ENCODE assay signal across 9 cellular contexts in the genomic region with DNA sequence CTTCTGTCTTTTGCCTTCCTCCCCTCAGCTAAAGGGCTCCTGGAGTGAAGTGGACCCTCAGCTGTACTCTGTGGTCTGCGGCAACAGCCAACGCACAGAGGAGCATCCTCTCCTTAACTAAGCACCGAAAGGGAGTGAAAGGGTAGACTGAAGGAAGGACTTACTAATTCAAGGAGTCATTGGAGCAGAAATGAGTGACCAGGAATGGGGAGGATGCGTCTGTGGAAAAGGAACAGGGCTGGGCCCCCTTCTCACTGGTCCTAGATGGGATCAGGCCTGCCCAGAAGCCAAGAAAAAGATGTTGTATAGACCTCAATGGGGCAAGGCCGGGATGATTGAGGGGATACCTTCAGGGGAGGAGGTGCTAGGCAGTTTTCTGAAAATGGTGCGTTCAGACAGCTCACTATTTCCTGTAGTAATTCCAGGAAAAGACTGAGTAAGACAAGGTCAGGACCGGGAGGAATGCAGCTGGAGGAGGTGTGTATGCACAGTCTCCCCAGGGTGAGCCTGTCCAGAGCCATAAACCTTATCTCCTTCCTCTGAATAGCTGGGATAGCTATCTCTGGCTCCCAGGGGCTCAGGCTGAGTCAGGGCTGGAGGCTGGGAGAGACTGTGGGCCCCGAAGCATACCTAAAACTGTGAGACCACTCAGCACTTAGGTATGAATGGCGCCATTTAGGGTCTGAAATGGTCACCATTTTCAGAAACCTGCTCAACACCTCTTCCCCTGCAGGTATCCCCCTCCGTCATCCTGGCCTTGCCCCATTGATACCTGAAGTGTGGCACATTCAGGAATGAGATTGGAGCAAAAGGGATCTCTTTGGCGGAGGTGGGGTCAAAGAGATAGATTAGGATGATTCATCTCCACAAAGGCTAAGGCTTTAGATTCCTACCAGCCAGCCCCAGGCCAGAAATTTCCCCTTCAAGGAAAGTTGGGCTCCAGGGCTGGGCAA. TPM values are rescaled to one million over a fixed set of nuclear protein-coding genes. Genes with fewer than 3 reads are reported as not detected.
A peak's percentile ranks its signal among the peaks of the same experiment; 100 is the strongest.
DNase-seq lines count a peak whose midpoint lies in the region; ATAC-seq and TF ChIP-seq lines count a peak whose summit lies in the region.
"Had no signal": no experiment of that assay in that cellular context is flagged by ENCODE, and none has a peak within 500 bp of the region (broad histone marks: within the 10 kb centered on the region; RNA-seq: fewer than 3 reads in every experiment).

No MANE protein-coding gene starts in this region.

- intact Hi-C loops in MCF 10A (cut with micrococcal nuclease) = no loop called here
- intact Hi-C loops in right lobe of liver (cut with DNase I) = no loop called here

- peak overlapping the region; percentile 94 for H3K27ac Mint-ChIP-seq in MCF 10A (ENCODE audit: low read depth, unreplicated experiment)
- H3K27ac Mint-ChIP-seq in activated CD8-positive, alpha-beta T cell treated with anti-CD3 and anti-CD28 coated beads, Interleukin-2, amount 10 ng/mL, durations not matched to agents 7 days and 5 days = no peak overlapping the region

- WGBS in right lobe of liver (ENCODE audit: insufficient coverage, low coverage, low lambda C conversion rate, missing lambda C conversion rate) = 78% methylated on average over 8 of the region's 11 CpGs

- H3K36me3 Mint-ChIP-seq in MCF 10A (ENCODE audit: insufficient read depth, unreplicated experiment) = no peaks in the 10 kb centered on the region
- H3K36me3 Mint-ChIP-seq in activated CD8-positive, alpha-beta T cell treated with anti-CD3 and anti-CD28 coated beads, Interleukin-2, amount 10 ng/mL, durations not matched to agents 7 days and 5 days (ENCODE audit: low read depth) = no peaks in the 10 kb centered on the region

- H3K9me3 ChIP-seq in AG04450 (ENCODE audit: control insufficient read depth, insufficient read depth, low read length) (no peaks in the 10 kb centered on the region), right lobe of liver (no peaks in the 10 kb centered on the region)

- H3K27ac ChIP-seq in AG04450 (ENCODE audit: low read depth, low read length) (peak overlapping the region; percentile 91), right lobe of liver (peak overlapping the region; percentile 51 to 81 (median 56))

- no peak overlapping the region for H3K4me3 ChIP-seq in AG04450 (ENCODE audit: low read depth, low read length)
- H3K4me3 ChIP-seq in right lobe of liver = no peak overlapping the region

- H3K9me3 Mint-ChIP-seq in MCF 10A (ENCODE audit: unreplicated experiment) = no peaks in the 10 kb centered on the region
- H3K9me3 Mint-ChIP-seq in activated CD8-positive, alpha-beta T cell treated with anti-CD3 and anti-CD28 coated beads, Interleukin-2, amount 10 ng/mL, durations not matched to agents 7 days and 5 days (ENCODE audit: insufficient read depth) = no peaks in the 10 kb centered on the region

- ATAC-seq in right lobe of liver (peak in 1 of 4 donors; percentile 9), HG02884 (IDR thresholded peaks at IDR 0.05; ENCODE audit: unreplicated experiment) (no peak), HG02571 (IDR thresholded peaks at IDR 0.05; ENCODE audit: unreplicated experiment) (no peak)
- ATAC-seq in activated CD8-positive, alpha-beta T cell treated with anti-CD3 and anti-CD28 coated beads, Interleukin-2, amount 10 ng/mL, durations not matched to agents 7 days and 5 days = no peak

- TF ChIP-seq CTCF in AG04450 (IDR thresholded peaks at IDR 0.05; ENCODE audit: low read depth, low read length) = no peak
- no peak for TF ChIP-seq CTCF in MCF 10A (IDR thresholded peaks at IDR 0.05; ENCODE audit: unreplicated experiment)
- no peak for TF ChIP-seq CTCF in right lobe of liver (IDR thresholded peaks at IDR 0.05)
- no peak for TF ChIP-seq CTCF in GM13976 (IDR thresholded peaks at IDR 0.05; ENCODE audit: borderline replicate concordance, control extremely low read depth, extremely low read depth, insufficient read depth, missing control alignments)

- DNase-seq in AG04450 (ENCODE audit: low read depth, low spot score) (peak; percentile 62), HT1080 (ENCODE audit: low read depth) (peak; percentile 94), MCF 10A (ENCODE audit: unreplicated experiment) (peak; percentile 54), right lobe of liver (no peak), GM13976 (ENCODE audit: low spot score) (no peak)
- no peak for DNase-seq in activated CD8-positive, alpha-beta T cell treated with anti-CD3 and anti-CD28 coated beads, Interleukin-2, amount 10 ng/mL, durations not matched to agents 7 days and 5 days
- DNase-seq: DMS 273 treated with DMSO at 0.1 percent for 48 hours had no signal

- POLR2A ChIA-PET in AG04450 (lab: Yijun Ruan, JAX) (interaction anchor here (1.1 kb wide), 1 partner anchor 47 kb away, joined by 7 read pairs; no protein-coding TSS in a partner anchor), MCF 10A (lab: Yijun Ruan, JAX) (interaction anchor here (1.3 kb wide), 1 partner anchor 129 kb away, joined by 3 read pairs; no protein-coding TSS in a partner anchor)
- POLR2A ChIA-PET in activated CD8-positive, alpha-beta T cell treated with anti-CD3 and anti-CD28 coated beads, Interleukin-2, amount 10 ng/mL, durations not matched to agents 7 days and 5 days (lab: Charles Lee) = no interaction called here

- CTCF ChIA-PET in AG04450 (lab: Charles Lee) = interaction anchor here (3.4 to 5.9 kb wide), 2 partner anchors 40 to 55 kb away, joined by 27 to 32 read pairs; no protein-coding TSS in a partner anchor
- CTCF ChIA-PET in MCF 10A (lab: Yijun Ruan, JAX) = interaction anchor here (0.6 to 2.2 kb wide), 3 partner anchors 11 to 40 kb away, joined by 3 to 9 read pairs (median 3); no protein-coding TSS in a partner anchor
- CTCF ChIA-PET in activated CD8-positive, alpha-beta T cell treated with anti-CD3 and anti-CD28 coated beads, Interleukin-2, amount 10 ng/mL, durations not matched to agents 7 days and 5 days (lab: Charles Lee) = interaction anchor here (1.1 kb wide), 1 partner anchor 40 kb away, joined by 4 read pairs; no protein-coding TSS in a partner anchor

- H3K36me3 ChIP-seq in right lobe of liver = no peaks in the 10 kb centered on the region

- in situ Hi-C loops in GM13976 (cut with MboI; ENCODE audit: low sequenced_read_pairs, unreplicated experiment) = no loop called here

- H3K4me1 ChIP-seq in right lobe of liver = peaks cover 0 to 30% (median 17%) of the 10 kb centered on the region in 4 donors

- H3K27me3 ChIP-seq in AG04450 (ENCODE audit: control insufficient read depth, insufficient read depth, low read length) (no peaks in the 10 kb centered on the region), right lobe of liver (no peaks in the 10 kb centered on the region)

- no TSS peak for BruUV-seq in MCF 10A (replicated peaks; lab: Mats Ljungman, UMichigan)

- peaks cover 26% of the 10 kb centered on the region for H3K4me1 Mint-ChIP-seq in MCF 10A (ENCODE audit: insufficient read depth, unreplicated experiment)
- H3K4me1 Mint-ChIP-seq in activated CD8-positive, alpha-beta T cell treated with anti-CD3 and anti-CD28 coated beads, Interleukin-2, amount 10 ng/mL, durations not matched to agents 7 days and 5 days (ENCODE audit: low read depth) = peaks cover 6% of the 10 kb centered on the region

- no peak for TF ChIP-seq POLR2A in right lobe of liver (IDR thresholded peaks at IDR 0.05)

- H3K4me3 Mint-ChIP-seq in MCF 10A (ENCODE audit: unreplicated experiment) = no peak overlapping the region
- H3K4me3 Mint-ChIP-seq in activated CD8-positive, alpha-beta T cell treated with anti-CD3 and anti-CD28 coated beads, Interleukin-2, amount 10 ng/mL, durations not matched to agents 7 days and 5 days = no peak overlapping the region

- no peaks in the 10 kb centered on the region for H3K27me3 Mint-ChIP-seq in MCF 10A (ENCODE audit: insufficient read depth, unreplicated experiment)
- H3K27me3 Mint-ChIP-seq in activated CD8-positive, alpha-beta T cell treated with anti-CD3 and anti-CD28 coated beads, Interleukin-2, amount 10 ng/mL, durations not matched to agents 7 days and 5 days (ENCODE audit: low read depth) = peaks cover 4% of the 10 kb centered on the region

RNA-seq across cellular contexts. Expression of a gene that starts 20.2 kb away (rescaled TPM):
- 18.2 and 22.1 TPM in 2 replicates for polyA plus RNA-seq in AG04450 (2011; rRNA removed)
- polyA minus RNA-seq in AG04450 (2011; rRNA and poly(A)+ RNA removed) = 13.1 and 17.7 TPM in 2 replicates
- 199 and 204 TPM in 2 replicates for total RNA-seq in HT1080 (2014; rRNA removed; shearing (Covaris generic))
- polyA plus RNA-seq in HT1080 (2015; cell fraction: cytosol; rRNA removed) = 437 and 465 TPM in 2 replicates
- 593 and 647 TPM in 2 replicates for polyA plus RNA-seq in HT1080 (2015; cell fraction: nucleus; rRNA removed)
- total RNA-seq in MCF 10A (2022) = 179 and 230 TPM in 2 replicates
- total RNA-seq in right lobe of liver = 1,000 to 10,000 TPM in 1 of 6 experiments, 100 to 1,000 TPM in 5; 149 to 1,003 (median 436) TPM
- not detected for total RNA-seq in activated CD8-positive, alpha-beta T cell treated with anti-CD3 and anti-CD28 coated beads, Interleukin-2, amount 10 ng/mL, durations not matched to agents 7 days and 5 days

RNA-seq across cellular contexts. Expression of a gene that starts 23.9 kb away (rescaled TPM):
- 71.6 and 85.6 TPM in 2 replicates for polyA plus RNA-seq in AG04450 (2011; rRNA removed)
- polyA minus RNA-seq in AG04450 (2011; rRNA and poly(A)+ RNA removed) = 75.0 and 87.0 TPM in 2 replicates
- 358 and 373 TPM in 2 replicates for total RNA-seq in HT1080 (2014; rRNA removed; shearing (Covaris generic))
- polyA plus RNA-seq in HT1080 (2015; cell fraction: cytosol; rRNA removed) = 264 and 281 TPM in 2 replicates
- 286 and 299 TPM in 2 replicates for polyA plus RNA-seq in HT1080 (2015; cell fraction: nucleus; rRNA removed)
- total RNA-seq in MCF 10A (2022) (659 and 662 TPM in 2 replicates), right lobe of liver (1,000 to 10,000 TPM in 2 of 6 experiments, 100 to 1,000 TPM in 4; 148 to 1,377 (median 478) TPM)
- total RNA-seq in activated CD8-positive, alpha-beta T cell treated with anti-CD3 and anti-CD28 coated beads, Interleukin-2, amount 10 ng/mL, durations not matched to agents 7 days and 5 days = under 1 TPM; 0.44 to 0.95 TPM

Comparison
In these comparisons a context has a peak if more than half of its experiments do, and no peak if none do; other contexts are left out.
1. DNase-seq: peak in AG04450 (single experiment), HT1080 (single experiment) and MCF 10A (single experiment); none in right lobe of liver (0 of 3), activated CD8-positive, alpha-beta T cell treated with anti-CD3 and anti-CD28 coated beads, Interleukin-2, amount 10 ng/mL, durations not matched to agents 7 days and 5 days (single experiment) and GM13976 (single experiment).
2. RNA of a gene that starts 20.2 kb away (total RNA-seq): 149 to 1,003 TPM in right lobe of liver, 199 to 204 TPM in HT1080 and 179 to 230 TPM in MCF 10A; not detected in activated CD8-positive, alpha-beta T cell treated with anti-CD3 and anti-CD28 coated beads, Interleukin-2, amount 10 ng/mL, durations not matched to agents 7 days and 5 days; every median in the first group is over 100 times any median in the second.
3. RNA of a gene that starts 23.9 kb away (total RNA-seq): 148 to 1,377 TPM in right lobe of liver, 659 to 662 TPM in MCF 10A and 358 to 373 TPM in HT1080; 0.44 to 0.95 TPM in activated CD8-positive, alpha-beta T cell treated with anti-CD3 and anti-CD28 coated beads, Interleukin-2, amount 10 ng/mL, durations not matched to agents 7 days and 5 days; every median in the first group is over 10 times any median in the second.